In genomic region chr10:62839595-62839994, GRCh38 we compare ENCODE assay signal across 19 cellular contexts.
"Had no signal": no experiment of that assay in that cellular context is flagged by ENCODE, and none has a peak within 500 bp of the region (broad histone marks: within the 10 kb centered on the region; RNA-seq: fewer than 3 reads in every experiment).

No MANE protein-coding gene starts in this region.

- H3K4me3 Mint-ChIP-seq: activated naive CD4-positive, alpha-beta T cell treated with anti-CD3 and anti-CD28 coated beads, Interleukin-2, amount 50 U/mL, for 24 hours; memory B cell; natural killer cell had no signal

- H3K9me3 Mint-ChIP-seq: activated naive CD4-positive, alpha-beta T cell treated with anti-CD3 and anti-CD28 coated beads, Interleukin-2, amount 50 U/mL, for 24 hours; memory B cell; natural killer cell had no signal

- H3K27ac Mint-ChIP-seq: activated naive CD4-positive, alpha-beta T cell treated with anti-CD3 and anti-CD28 coated beads, Interleukin-2, amount 50 U/mL, for 24 hours; memory B cell; natural killer cell; progenitor cell of endocrine pancreas had no signal

- ATAC-seq: gastroesophageal sphincter, natural killer cell, right cardiac atrium, upper lobe of right lung had no signal

- H3K36me3 Mint-ChIP-seq: activated naive CD4-positive, alpha-beta T cell treated with anti-CD3 and anti-CD28 coated beads, Interleukin-2, amount 50 U/mL, for 24 hours; memory B cell; natural killer cell had no signal

- DNase-seq: activated CD4-positive, alpha-beta T cell treated with anti-CD3 and anti-CD28 coated beads, Interleukin-2, amount 50 U/mL, for 4 hours; activated CD8-positive, alpha-beta memory T cell treated with anti-CD3 and anti-CD28 coated beads, Interleukin-2, amount 50 U/mL, for 48 hours; brain microvascular endothelial cell; cerebellar nuclear complex; dermis blood vessel endothelial cell; islet precursor cell; left ventricle myocardium inferior; natural killer cell; nucleus accumbens; right cardiac atrium; small intestine; stimulated activated naive CD4-positive, alpha-beta T cell treated with Interleukin-2 at 50 U/mL for 16 hours; testis; upper lobe of right lung; WERI-Rb-1 had no signal

- H3K27me3 Mint-ChIP-seq: memory B cell, progenitor cell of endocrine pancreas had no signal
